ENCODE assay signal across 1 cellular context in the genomic region with DNA sequence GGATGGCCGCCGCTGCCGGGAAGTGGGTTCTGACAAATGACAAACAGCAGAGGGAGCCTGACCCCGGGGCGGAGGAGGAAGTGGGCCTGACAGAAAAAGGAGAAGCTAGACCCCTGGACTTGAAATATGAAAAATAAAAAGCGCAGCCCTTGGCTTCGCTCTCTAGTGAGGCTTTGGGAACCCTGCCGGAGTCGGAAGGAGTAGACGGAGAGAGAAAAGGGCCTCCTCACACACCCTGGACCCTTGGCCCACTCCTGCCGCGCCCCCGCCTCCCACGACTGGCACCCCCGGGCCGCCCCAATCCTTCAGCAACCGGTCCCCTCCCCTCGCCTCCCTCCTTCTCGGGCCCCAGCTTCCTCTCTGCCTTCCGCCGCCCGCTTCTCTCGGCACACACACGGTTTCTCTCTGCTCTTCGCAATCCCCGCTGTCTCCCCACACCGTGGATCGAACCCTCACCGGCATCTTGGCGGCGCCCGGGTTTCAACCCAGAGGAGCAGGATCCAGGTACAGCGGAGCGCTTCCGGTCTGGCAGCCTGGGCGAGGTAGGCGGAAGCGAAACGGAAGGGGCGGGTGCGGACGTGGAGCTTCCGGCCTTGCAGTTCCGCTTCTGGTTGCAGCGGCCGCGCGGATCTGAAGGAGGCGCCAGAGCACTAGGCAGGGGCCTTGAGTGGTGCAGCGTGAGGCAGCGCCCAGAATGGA.
TF ChIP-seq lines count a peak whose summit lies in the region.

TSS of gene ARPC3 (minus strand) at position 539 of the 699 bp plus-strand sequence. CDS start at position 462, 77 bp downstream.

TF ChIP-seq in HEK293, 187 proteins besides CTCF, POLR2A, EP300 and RAD21 (continued from another document and continues in another):
- TF ChIP-seq, protein P1, sequence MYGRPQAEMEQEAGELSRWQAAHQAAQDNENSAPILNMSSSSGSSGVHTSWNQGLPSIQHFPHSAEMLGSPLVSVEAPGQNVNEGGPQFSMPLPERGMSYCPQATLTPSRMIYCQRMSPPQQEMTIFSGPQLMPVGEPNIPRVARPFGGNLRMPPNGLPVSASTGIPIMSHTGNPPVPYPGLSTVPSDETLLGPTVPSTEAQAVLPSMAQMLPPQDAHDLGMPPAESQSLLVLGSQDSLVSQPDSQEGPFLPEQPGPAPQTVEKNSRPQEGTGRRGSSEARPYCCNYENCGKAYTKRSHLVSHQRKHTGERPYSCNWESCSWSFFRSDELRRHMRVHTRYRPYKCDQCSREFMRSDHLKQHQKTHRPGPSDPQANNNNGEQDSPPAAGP (tag by site-specific recombination; IDR thresholded peaks at IDR 0.05), result peak; percentile 63; the same call in 1 of the 2 replicates
- TF ChIP-seq ZNF221 (tag by site-specific recombination; IDR thresholded peaks at IDR 0.05; ENCODE audit: borderline replicate concordance), result no peak
- no peak for TF ChIP-seq BCL11A (tag by site-specific recombination; IDR thresholded peaks at IDR 0.05; ENCODE audit: low read depth)
- no peak for TF ChIP-seq ZNF132 (tag by site-specific recombination; IDR thresholded peaks at IDR 0.05; ENCODE audit: borderline replicate concordance)
- TF ChIP-seq ZNF830 (tag by site-specific recombination; IDR thresholded peaks at IDR 0.05; ENCODE audit: low read depth), result no peak
- TF ChIP-seq, protein P2, sequence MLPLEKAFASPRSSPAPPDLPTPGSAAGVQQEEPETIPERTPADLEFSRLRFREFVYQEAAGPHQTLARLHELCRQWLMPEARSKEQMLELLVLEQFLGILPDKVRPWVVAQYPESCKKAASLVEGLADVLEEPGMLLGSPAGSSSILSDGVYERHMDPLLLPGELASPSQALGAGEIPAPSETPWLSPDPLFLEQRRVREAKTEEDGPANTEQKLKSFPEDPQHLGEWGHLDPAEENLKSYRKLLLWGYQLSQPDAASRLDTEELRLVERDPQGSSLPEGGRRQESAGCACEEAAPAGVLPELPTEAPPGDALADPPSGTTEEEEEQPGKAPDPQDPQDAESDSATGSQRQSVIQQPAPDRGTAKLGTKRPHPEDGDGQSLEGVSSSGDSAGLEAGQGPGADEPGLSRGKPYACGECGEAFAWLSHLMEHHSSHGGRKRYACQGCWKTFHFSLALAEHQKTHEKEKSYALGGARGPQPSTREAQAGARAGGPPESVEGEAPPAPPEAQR (tag by site-specific recombination; IDR thresholded peaks at IDR 0.05), result no peak
- TF ChIP-seq MYNN (tag by site-specific recombination; IDR thresholded peaks at IDR 0.05; ENCODE audit: borderline replicate concordance), result no peak
- TF ChIP-seq ZNF211 (tag by site-specific recombination; IDR thresholded peaks at IDR 0.05; ENCODE audit: low read depth), result no peak
- TF ChIP-seq ZNF707 (tag by site-specific recombination; IDR thresholded peaks at IDR 0.05), result no peak
- no peak for TF ChIP-seq GLIS1 (tag by site-specific recombination; IDR thresholded peaks at IDR 0.05)
- TF ChIP-seq SP7 (tag by site-specific recombination; IDR thresholded peaks at IDR 0.05), result peak; percentile 84
- no peak for TF ChIP-seq ZNF560 (tag by site-specific recombination; IDR thresholded peaks at IDR 0.05; ENCODE audit: borderline replicate concordance)
- 0 out of 2 replicates have a peak, but pooled peaks have one; percentile 25 for TF ChIP-seq ZNF785 (tag by site-specific recombination; IDR thresholded peaks at IDR 0.05)
- TF ChIP-seq ZNF843 (tag by site-specific recombination; IDR thresholded peaks at IDR 0.05), result no peak
- TF ChIP-seq ZNF292 (tag by site-specific recombination; IDR thresholded peaks at IDR 0.05; ENCODE audit: borderline replicate concordance, low read depth), result no peak
- TF ChIP-seq PRDM4 (tag by site-specific recombination; IDR thresholded peaks at IDR 0.05), result no peak
- no peak for TF ChIP-seq ZNF121 (tag by site-specific recombination; IDR thresholded peaks at IDR 0.05)
- TF ChIP-seq ZNF148 (tag by site-specific recombination; IDR thresholded peaks at IDR 0.05; ENCODE audit: borderline replicate concordance), result no peak
- no peak for TF ChIP-seq ZNF433 (tag by site-specific recombination; IDR thresholded peaks at IDR 0.05; ENCODE audit: low read depth)
- TF ChIP-seq GLI4 (tag by site-specific recombination; IDR thresholded peaks at IDR 0.05), result no peak
- no peak for TF ChIP-seq ZBTB7A (tag by site-specific recombination; IDR thresholded peaks at IDR 0.05; ENCODE audit: low read depth)
- no peak for TF ChIP-seq RBAK (tag by site-specific recombination; IDR thresholded peaks at IDR 0.05)
- TF ChIP-seq ZFP41 (tag by site-specific recombination; IDR thresholded peaks at IDR 0.05; ENCODE audit: borderline replicate concordance), result no peak
- TF ChIP-seq EGR2 (tag by site-specific recombination; IDR thresholded peaks at IDR 0.05; ENCODE audit: low read depth), result peak; percentile 97
- TF ChIP-seq ZNF792 (tag by site-specific recombination; IDR thresholded peaks at IDR 0.05), result no peak
- TF ChIP-seq ZNF26 (tag by site-specific recombination; IDR thresholded peaks at IDR 0.05), result no peak
- TF ChIP-seq, protein P3, sequence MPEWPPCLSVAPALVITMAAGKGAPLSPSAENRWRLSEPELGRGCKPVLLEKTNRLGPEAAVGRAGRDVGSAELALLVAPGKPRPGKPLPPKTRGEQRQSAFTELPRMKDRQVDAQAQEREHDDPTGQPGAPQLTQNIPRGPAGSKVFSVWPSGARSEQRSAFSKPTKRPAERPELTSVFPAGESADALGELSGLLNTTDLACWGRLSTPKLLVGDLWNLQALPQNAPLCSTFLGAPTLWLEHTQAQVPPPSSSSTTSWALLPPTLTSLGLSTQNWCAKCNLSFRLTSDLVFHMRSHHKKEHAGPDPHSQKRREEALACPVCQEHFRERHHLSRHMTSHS (tag by site-specific recombination; IDR thresholded peaks at IDR 0.05), result no peak
- TF ChIP-seq, protein P4, sequence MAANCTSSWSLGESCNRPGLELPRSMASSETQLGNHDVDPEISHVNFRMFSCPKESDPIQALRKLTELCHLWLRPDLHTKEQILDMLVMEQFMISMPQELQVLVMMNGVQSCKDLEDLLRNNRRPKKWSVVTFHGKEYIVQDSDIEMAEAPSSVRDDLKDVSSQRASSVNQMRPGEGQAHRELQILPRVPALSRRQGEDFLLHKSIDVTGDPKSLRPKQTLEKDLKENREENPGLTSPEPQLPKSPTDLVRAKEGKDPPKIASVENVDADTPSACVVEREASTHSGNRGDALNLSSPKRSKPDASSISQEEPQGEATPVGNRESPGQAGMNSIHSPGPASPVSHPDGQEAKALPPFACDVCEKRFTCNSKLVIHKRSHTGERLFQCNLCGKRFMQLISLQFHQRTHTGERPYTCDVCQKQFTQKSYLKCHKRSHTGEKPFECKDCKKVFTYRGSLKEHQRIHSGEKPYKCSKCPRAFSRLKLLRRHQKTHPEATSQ (tag by site-specific recombination; IDR thresholded peaks at IDR 0.05), result no peak
- TF ChIP-seq SCRT2 (tag by site-specific recombination; IDR thresholded peaks at IDR 0.05), result peak; percentile 56; the same call in 1 of the 2 replicates
- peak; percentile 74 for TF ChIP-seq ZNF600 (tag by site-specific recombination; IDR thresholded peaks at IDR 0.05)
- no peak for TF ChIP-seq ZNF768 (tag by site-specific recombination; IDR thresholded peaks at IDR 0.05)
- no peak for TF ChIP-seq ZNF514 (tag by site-specific recombination; IDR thresholded peaks at IDR 0.05)
- no peak for TF ChIP-seq ZNF138 (tag by site-specific recombination; IDR thresholded peaks at IDR 0.05; ENCODE audit: borderline replicate concordance)
- TF ChIP-seq ZNF529 (tag by site-specific recombination; IDR thresholded peaks at IDR 0.05; ENCODE audit: insufficient replicate concordance), result no peak
- TF ChIP-seq ZNF324 (tag by site-specific recombination; IDR thresholded peaks at IDR 0.05), result no peak; the same call in none of the 2 replicates
- TF ChIP-seq TCF7L2 (IDR thresholded peaks at IDR 0.05; ENCODE audit: borderline replicate concordance, low read depth, low read length), result no peak
- TF ChIP-seq ZNF48 (tag by site-specific recombination; IDR thresholded peaks at IDR 0.05), result no peak
- TF ChIP-seq ZSCAN16 (tag by site-specific recombination; IDR thresholded peaks at IDR 0.05), result no peak
- TF ChIP-seq ZNF791 (tag by site-specific recombination; IDR thresholded peaks at IDR 0.05), result no peak
- TF ChIP-seq ZNF175 (tag by site-specific recombination; IDR thresholded peaks at IDR 0.05), result no peak
- no peak for TF ChIP-seq OSR2 (tag by site-specific recombination; IDR thresholded peaks at IDR 0.05)
- TF ChIP-seq, protein P5, sequence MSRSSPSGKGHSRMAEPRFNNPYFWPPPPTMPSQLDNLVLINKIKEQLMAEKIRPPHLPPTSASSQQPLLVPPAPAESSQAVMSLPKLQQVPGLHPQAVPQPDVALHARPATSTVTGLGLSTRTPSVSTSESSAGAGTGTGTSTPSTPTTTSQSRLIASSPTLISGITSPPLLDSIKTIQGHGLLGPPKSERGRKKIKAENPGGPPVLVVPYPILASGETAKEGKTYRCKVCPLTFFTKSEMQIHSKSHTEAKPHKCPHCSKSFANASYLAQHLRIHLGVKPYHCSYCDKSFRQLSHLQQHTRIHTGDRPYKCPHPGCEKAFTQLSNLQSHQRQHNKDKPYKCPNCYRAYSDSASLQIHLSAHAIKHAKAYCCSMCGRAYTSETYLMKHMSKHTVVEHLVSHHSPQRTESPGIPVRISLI (tag by site-specific recombination; IDR thresholded peaks at IDR 0.05), result no peak
- TF ChIP-seq ZFP37 (tag by site-specific recombination; IDR thresholded peaks at IDR 0.05), result no peak
- no peak for TF ChIP-seq ZNF610 (tag by site-specific recombination; IDR thresholded peaks at IDR 0.05; ENCODE audit: borderline replicate concordance)
- no peak for TF ChIP-seq OVOL3 (tag by site-specific recombination; IDR thresholded peaks at IDR 0.05)
- no peak for TF ChIP-seq SETDB1 (IDR thresholded peaks at IDR 0.05; ENCODE audit: insufficient read length, low read length)
- peak; percentile 21; the same call in 1 of the 2 replicates for TF ChIP-seq ZBTB8A (tag by site-specific recombination; IDR thresholded peaks at IDR 0.05)
- TF ChIP-seq, protein P6, sequence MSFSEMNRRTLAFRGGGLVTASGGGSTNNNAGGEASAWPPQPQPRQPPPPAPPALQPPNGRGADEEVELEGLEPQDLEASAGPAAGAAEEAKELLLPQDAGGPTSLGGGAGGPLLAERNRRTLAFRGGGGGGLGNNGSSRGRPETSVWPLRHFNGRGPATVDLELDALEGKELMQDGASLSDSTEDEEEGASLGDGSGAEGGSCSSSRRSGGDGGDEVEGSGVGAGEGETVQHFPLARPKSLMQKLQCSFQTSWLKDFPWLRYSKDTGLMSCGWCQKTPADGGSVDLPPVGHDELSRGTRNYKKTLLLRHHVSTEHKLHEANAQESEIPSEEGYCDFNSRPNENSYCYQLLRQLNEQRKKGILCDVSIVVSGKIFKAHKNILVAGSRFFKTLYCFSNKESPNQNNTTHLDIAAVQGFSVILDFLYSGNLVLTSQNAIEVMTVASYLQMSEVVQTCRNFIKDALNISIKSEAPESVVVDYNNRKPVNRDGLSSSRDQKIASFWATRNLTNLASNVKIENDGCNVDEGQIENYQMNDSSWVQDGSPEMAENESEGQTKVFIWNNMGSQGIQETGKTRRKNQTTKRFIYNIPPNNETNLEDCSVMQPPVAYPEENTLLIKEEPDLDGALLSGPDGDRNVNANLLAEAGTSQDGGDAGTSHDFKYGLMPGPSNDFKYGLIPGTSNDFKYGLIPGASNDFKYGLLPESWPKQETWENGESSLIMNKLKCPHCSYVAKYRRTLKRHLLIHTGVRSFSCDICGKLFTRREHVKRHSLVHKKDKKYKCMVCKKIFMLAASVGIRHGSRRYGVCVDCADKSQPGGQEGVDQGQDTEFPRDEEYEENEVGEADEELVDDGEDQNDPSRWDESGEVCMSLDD (tag by site-specific recombination; IDR thresholded peaks at IDR 0.05), result peak; percentile 60; the same call in 1 of the 2 replicates
- no peak for TF ChIP-seq ZNF23 (tag by site-specific recombination; IDR thresholded peaks at IDR 0.05; ENCODE audit: borderline replicate concordance)
